ENCODE assay signal across 25 cellular contexts in genomic region chr17:9843152-9844010, GRCh38. TPM values are rescaled to one million over a fixed set of nuclear protein-coding genes. Genes with fewer than 3 reads are reported as not detected.
A peak's percentile ranks its signal among the peaks of the same experiment; 100 is the strongest.
DNase-seq lines count a peak whose midpoint lies in the region; ATAC-seq, FAIRE-seq and TF ChIP-seq lines count a peak whose summit lies in the region.
"Had no signal": no experiment of that assay in that cellular context is flagged by ENCODE, and none has a peak within 500 bp of the region (broad histone marks: within the 10 kb centered on the region; RNA-seq: fewer than 3 reads in every experiment).

No MANE protein-coding gene starts in this region.

- no peaks in the 10 kb centered on the region for H3K36me3 ChIP-seq in PC-3 (ENCODE audit: low read depth, low read length)
- H3K36me3 ChIP-seq in psoas muscle (ENCODE audit: insufficient read depth in 1 of 2, low read depth in 1 of 2), result no peaks in the 10 kb centered on the region
- H3K36me3 ChIP-seq: BLaER1, cardiac muscle cell had no signal

- H3F3A ChIP-seq in PC-3 (ENCODE audit: low read length, unreplicated experiment), result no peaks in the 10 kb centered on the region

- no peak overlapping the region for H3K9ac ChIP-seq in PC-3 (ENCODE audit: low read length)
- H3K9ac ChIP-seq: BLaER1 had no signal

- POLR2A ChIA-PET in A549 (lab: Yijun Ruan, JAX), result interaction anchor here (1.5 kb wide), 1 partner anchor 41 kb away, joined by 11 read pairs; no protein-coding TSS in a partner anchor
- POLR2A ChIA-PET in PC-3 (lab: Charles Lee; ENCODE audit: unreplicated experiment), result no interaction called here
- POLR2A ChIA-PET in HEK293T (lab: Yijun Ruan, JAX), result no interaction called here

- H3K9me3 ChIP-seq in A549 (no peaks in the 10 kb centered on the region), PC-3 (ENCODE audit: low read length) (no peaks in the 10 kb centered on the region), psoas muscle (no peaks in the 10 kb centered on the region)
- H3K9me3 ChIP-seq: BLaER1 had no signal

- intact Hi-C loops in PC-3 (cut with micrococcal nuclease), result no loop called here
- intact Hi-C loops in psoas muscle (cut with DNase I), result no loop called here

- FAIRE-seq in A549 (lab: Jason Lieb, UNC), result peak; percentile 68
- FAIRE-seq: D721Med had no signal

- peaks cover 68% of the 10 kb centered on the region for H3K4me1 ChIP-seq in A549
- peaks cover 21% of the 10 kb centered on the region for H3K4me1 ChIP-seq in PC-3 (ENCODE audit: insufficient read depth, low read length)
- H3K4me1 ChIP-seq in psoas muscle, result peaks cover 26% of the 10 kb centered on the region
- H3K4me1 ChIP-seq: BLaER1 had no signal

- BruUV-seq in PC-3 (replicated peaks; lab: Mats Ljungman, UMichigan), result no TSS peak

- H3K9me3 Mint-ChIP-seq in glutamatergic neuron (ENCODE audit: unreplicated experiment), result peaks cover 2% of the 10 kb centered on the region

- H3K27ac ChIP-seq in A549 (peak overlapping the region; percentile 96 to 97), PC-3 (ENCODE audit: low read length) (0 out of 2 replicates have a peak overlapping the region, but pooled peaks have one; percentile 80), psoas muscle (no peak overlapping the region)
- H3K27ac ChIP-seq: BLaER1, cardiac muscle cell had no signal

- no peaks in the 10 kb centered on the region for H3K9me2 ChIP-seq in PC-3 (replicated peaks; ENCODE audit: low read length)

- no peaks in the 10 kb centered on the region for H3K4me1 Mint-ChIP-seq in glutamatergic neuron (ENCODE audit: low read depth, unreplicated experiment)

- H3K79me2 ChIP-seq in PC-3 (ENCODE audit: low read length), result no peaks in the 10 kb centered on the region

- no peak for TF ChIP-seq CTCF in A549 (IDR thresholded peaks at IDR 0.05)
- TF ChIP-seq CTCF in PC-3 (conservative IDR thresholded peaks at IDR 0.05; ENCODE audit: low read depth, low read length), result no peak
- TF ChIP-seq CTCF in fibroblast of mammary gland (conservative IDR thresholded peaks at IDR 0.05; ENCODE audit: control insufficient read depth, insufficient read depth, low read depth, low read length), result no peak
- TF ChIP-seq CTCF in psoas muscle (IDR thresholded peaks at IDR 0.05), result no peak
- TF ChIP-seq CTCF in glutamatergic neuron (IDR thresholded peaks at IDR 0.05; ENCODE audit: partially characterized antibody, unreplicated experiment), result no peak

- CTCF ChIA-PET in A549 (lab: Yijun Ruan, JAX) (interaction anchor here (1.3 to 10.4 kb wide), 9 partner anchors 12 to 115 kb away, joined by 3 to 101 read pairs (median 5); partner anchors contain the start of gene GLP2R), PC-3 (lab: Charles Lee) (no interaction called here), HEK293T (lab: Yijun Ruan, JAX) (no interaction called here)

- no peak for TF ChIP-seq RAD21 in A549 (conservative IDR thresholded peaks at IDR 0.05 in 1 of 2, IDR thresholded peaks at IDR 0.05 in 1 of 2)

- H3K27me3 Mint-ChIP-seq in glutamatergic neuron (ENCODE audit: unreplicated experiment), result peaks cover 2% of the 10 kb centered on the region

- H3K27ac Mint-ChIP-seq in glutamatergic neuron (ENCODE audit: unreplicated experiment), result no peak overlapping the region

- H3K27me3 ChIP-seq in PC-3 (ENCODE audit: low read length) (no peaks in the 10 kb centered on the region), psoas muscle (ENCODE audit: insufficient read depth in 3 of 3, low read length in 2 of 3) (no peaks in the 10 kb centered on the region)
- H3K27me3 ChIP-seq: BLaER1, cardiac muscle cell had no signal

- H3K4me2 ChIP-seq in A549, result peak overlapping the region; percentile 79
- H3K4me2 ChIP-seq in PC-3 (ENCODE audit: low read length), result no peak overlapping the region
- H3K4me2 ChIP-seq: BLaER1 had no signal

- no peaks in the 10 kb centered on the region for H4K20me1 ChIP-seq in PC-3 (ENCODE audit: low read length)
- H4K20me1 ChIP-seq: BLaER1 had no signal

- H3K4me3 ChIP-seq in A549, result no peak overlapping the region
- no peak overlapping the region for H3K4me3 ChIP-seq in PC-3 (ENCODE audit: low read length)
- H3K4me3 ChIP-seq in fibroblast of mammary gland (ENCODE audit: control insufficient read depth, low read depth, low read length), result no peak overlapping the region
- H3K4me3 ChIP-seq in psoas muscle, result no peak overlapping the region
- H3K4me3 ChIP-seq: BLaER1, cardiac muscle cell had no signal

- H3K36me3 Mint-ChIP-seq in glutamatergic neuron (ENCODE audit: unreplicated experiment), result peaks cover 5% of the 10 kb centered on the region

- ATAC-seq in A549 (peak; percentile 31 to 38; a peak in 4 of 6 replicates), PC-3 (no peak), psoas muscle (peak; percentile 57 to 67 (median 60)), GM18520 (IDR thresholded peaks at IDR 0.05; ENCODE audit: unreplicated experiment) (no peak)

- no peak for TF ChIP-seq EP300 in A549 (IDR thresholded peaks at IDR 0.05)

- WGBS in A549 (ENCODE audit: missing lambda C conversion rate), result 70% methylated on average over 14 of the region's 14 CpGs
- WGBS in psoas muscle, 3 donors, result 61 to 78% (median 68%) methylated on average over 14 of the region's 14 CpGs

- no peak overlapping the region for H2AFZ ChIP-seq in PC-3 (ENCODE audit: low read length)

- no peak for TF ChIP-seq POLR2A in A549 (IDR thresholded peaks at IDR 0.05; ENCODE audit: low read length)

- H3K4me3 Mint-ChIP-seq in glutamatergic neuron (ENCODE audit: unreplicated experiment), result no peak overlapping the region

- DNase-seq in A549 (ENCODE audit: low read depth in 1 of 2, low spot score in 1 of 2) (peak; percentile 41 to 79), PC-3 (no peak), fibroblast of mammary gland (ENCODE audit: low read depth) (peak; percentile 26), psoas muscle (no peak), glutamatergic neuron (no peak), HEK293T (ENCODE audit: extremely low spot score) (no peak), NCI-H345 treated with DMSO at 0.1 percent for 48 hours (lab: John Stamatoyannopoulos, UW; ENCODE audit: unreplicated experiment) (no peak)
- DNase-seq: activated CD4-positive, alpha-beta T cell treated with anti-CD3 and anti-CD28 coated beads, Interleukin-2, amount 50 U/mL, for 4 hours; activated CD8-positive, alpha-beta memory T cell treated with anti-CD3 and anti-CD28 coated beads, Interleukin-2, amount 50 U/mL, for 48 hours; activated effector memory CD4-positive, alpha-beta T cell treated with Interleukin-2 at 50 U/mL for 16 hours; NCI-H1417 treated with DMSO at 0.1 percent for 48 hours; NCI-H748 treated with DMSO at 0.1 percent for 48 hours; SHP77 treated with DMSO at 0.1 percent for 48 hours; stimulated activated CD4-positive, alpha-beta T cell treated with anti-CD3 and anti-CD28 coated beads, Interleukin-12 subunit alpha, Interleukin-12 subunit beta, amount 100 ng/mL, for 4 hours had no signal

TF ChIP-seq in A549, 52 proteins besides CTCF, POLR2A, EP300 and RAD21 (continues in another document):
- TF ChIP-seq HOXB13 (CRISPR knock-in tag; IDR thresholded peaks at IDR 0.05; ENCODE audit: low read depth), result peak; percentile 33; the same call in 1 of the 2 replicates
- TF ChIP-seq EHF (CRISPR knock-in tag; IDR thresholded peaks at IDR 0.05), result no peak
- peak; percentile 1 for TF ChIP-seq ZFP36 (IDR thresholded peaks at IDR 0.05; ENCODE audit: borderline replicate concordance, partially characterized antibody)

TF ChIP-seq in HEK293T, 16 proteins besides CTCF, POLR2A, EP300 and RAD21:
- no peak for TF ChIP-seq HDGF (IDR thresholded peaks at IDR 0.05; ENCODE audit: borderline replicate concordance)
- no peak for TF ChIP-seq LEF1 (IDR thresholded peaks at IDR 0.05; ENCODE audit: borderline replicate concordance)
- no peak for TF ChIP-seq FOXA1 (IDR thresholded peaks at IDR 0.05)
- TF ChIP-seq ZNF384 (IDR thresholded peaks at IDR 0.05), result no peak

RNA-seq across cellular contexts. Expression of gene GLP2R, which starts 17.7 kb away (rescaled TPM):
- polyA plus RNA-seq in A549 (2011; rRNA removed) (48.7 and 76.4 TPM in 2 replicates), A549 (2017; fragmentation: RNase III; extraction: RNeasy Plus Mini Kit Qiagen cat#74134 plus additional on column Dnase treatment) (23.6 to 34.1 TPM (median 27.9 TPM) in 3 replicates), psoas muscle (under 1 TPM in 1 of 3 donors, not detected in 2; 0.12 TPM)
- polyA plus RNA-seq in A549 (2012; cell fraction: cytosol; rRNA removed), result 9.6 and 16.7 TPM in 2 replicates
- polyA plus RNA-seq in A549 (2012; cell fraction: nucleus; rRNA removed), result 7.3 and 11.0 TPM in 2 replicates
- 153 and 165 TPM in 2 replicates for polyA minus RNA-seq in A549 (2011; rRNA and poly(A)+ RNA removed)
- total RNA-seq in PC-3 (2014; rRNA removed) (0.06 and 0.22 TPM in 2 replicates), psoas muscle (under 1 TPM in 2 of 4 donors, not detected in 2; 0.17 to 0.30 TPM), glutamatergic neuron (ENCODE audit: unreplicated experiment) (not detected)
- total RNA-seq: cardiac muscle cell; mononuclear cell; T-helper 1 cell treated with Interleukin-12 subunit alpha and Interleukin-12 subunit beta and Interleukin-4 antibody, amounts not matched to agents 30 ng/mL and 1 ng/mL, for 36 hours had no signal
- polyA plus RNA-seq: neural cell had no signal

RNA-seq across cellular contexts. Expression of gene GSG1L2, which starts 21.5 kb away (rescaled TPM):
- polyA plus RNA-seq in A549 (2011; rRNA removed), result not detected in 2 replicates
- polyA plus RNA-seq in A549 (2012; cell fraction: cytosol; rRNA removed), result 0.08 TPM in 1 of 2 replicates, not detected in the other
- 0.23 TPM in 1 of 2 replicates, not detected in the other for polyA plus RNA-seq in A549 (2012; cell fraction: nucleus; rRNA removed)
- polyA plus RNA-seq in A549 (2017; fragmentation: RNase III; extraction: RNeasy Plus Mini Kit Qiagen cat#74134 plus additional on column Dnase treatment), result not detected in 3 replicates
- polyA minus RNA-seq in A549 (2011; rRNA and poly(A)+ RNA removed), result not detected in 2 replicates
- total RNA-seq in PC-3 (2014; rRNA removed), result not detected in 2 replicates
- not detected for total RNA-seq in psoas muscle
- polyA plus RNA-seq in psoas muscle, result not detected
- not detected for total RNA-seq in glutamatergic neuron (ENCODE audit: unreplicated experiment)
- total RNA-seq: cardiac muscle cell; left lobe of liver; mononuclear cell; posterior vena cava; T-helper 1 cell treated with Interleukin-12 subunit alpha and Interleukin-12 subunit beta and Interleukin-4 antibody, amounts not matched to agents 30 ng/mL and 1 ng/mL, for 36 hours had no signal
- polyA plus RNA-seq: adipose tissue, cardiac muscle cell, esophagus, neural cell had no signal

RNA-seq across cellular contexts. Expression of gene DHRS7C, which starts 52.0 kb away (rescaled TPM):
- polyA plus RNA-seq in A549 (2011; rRNA removed) (not detected in 2 replicates), A549 (2017; fragmentation: RNase III; extraction: RNeasy Plus Mini Kit Qiagen cat#74134 plus additional on column Dnase treatment) (not detected in 3 replicates), psoas muscle (100 to 1,000 TPM in 1 of 3 donors, 10 to 100 TPM in 2; 26.9 to 112 (median 95.8) TPM)
- polyA plus RNA-seq in A549 (2012; cell fraction: cytosol; rRNA removed), result not detected in 2 replicates
- not detected in 2 replicates for polyA plus RNA-seq in A549 (2012; cell fraction: nucleus; rRNA removed)
- polyA minus RNA-seq in A549 (2011; rRNA and poly(A)+ RNA removed), result not detected in 2 replicates
- total RNA-seq in PC-3 (2014; rRNA removed) (not detected in 2 replicates), psoas muscle (10 to 100 TPM; 34.3 to 73.3 (median 40.4) TPM), glutamatergic neuron (ENCODE audit: unreplicated experiment) (not detected)
- total RNA-seq: left lobe of liver; mononuclear cell; posterior vena cava; T-helper 1 cell treated with Interleukin-12 subunit alpha and Interleukin-12 subunit beta and Interleukin-4 antibody, amounts not matched to agents 30 ng/mL and 1 ng/mL, for 36 hours had no signal
- polyA plus RNA-seq: cardiac muscle cell, neural cell had no signal

Comparison
In these comparisons a context has a peak if more than half of its experiments do, and no peak if none do; other contexts are left out.
1. ATAC-seq: peak in A549 (2 of 2) and psoas muscle (4 of 4); none in PC-3 (single experiment) and GM18520 (single experiment).
2. DNase-seq: peak in A549 (2 of 2) and fibroblast of mammary gland (single experiment); none in PC-3 (single experiment), psoas muscle (0 of 2), glutamatergic neuron (single experiment), HEK293T (single experiment) and NCI-H345 treated with DMSO at 0.1 percent for 48 hours (single experiment).
3. RNA of gene DHRS7C, which starts 52.0 kb away (total RNA-seq): 34.3 to 73.3 TPM in psoas muscle; not detected in PC-3 and not detected in glutamatergic neuron (single experiment); every median in the first group is over 10 times any median in the second.